1 cellular context compared by ENCODE assay signal in genomic region chr16:87780385-87780989, GRCh38.
TF ChIP-seq lines count a peak whose summit lies in the region.

No MANE protein-coding gene starts in this region.

TF ChIP-seq in K562, 482 proteins besides CTCF, POLR2A, EP300 and RAD21 (continued from another document and continues in another):
- TF ChIP-seq ZNF407 (IDR thresholded peaks at IDR 0.05; ENCODE audit: low read depth) (no peak), GTF2A2 (tag; IDR thresholded peaks at IDR 0.05) (no peak), ELF1 (tag; IDR thresholded peaks at IDR 0.05) (no peak), E2F3 (CRISPR knock-in tag; IDR thresholded peaks at IDR 0.05) (no peak), PURB (CRISPR knock-in tag; IDR thresholded peaks at IDR 0.05; ENCODE audit: low read depth) (no peak), HINFP (tag; conservative IDR thresholded peaks at IDR 0.05; ENCODE audit: low read depth) (no peak), RFX7 (CRISPR knock-in tag; IDR thresholded peaks at IDR 0.05) (no peak), NCOR1 (IDR thresholded peaks at IDR 0.05) (no peak), COPS2 (conservative IDR thresholded peaks at IDR 0.05) (no peak), SMARCB1 (IDR thresholded peaks at IDR 0.05; ENCODE audit: insufficient read length, low read depth) (no peak), TCF7 (IDR thresholded peaks at IDR 0.05; ENCODE audit: borderline replicate concordance) (no peak), BACH1 (tag; IDR thresholded peaks at IDR 0.05) (peak; percentile 53; the same call in 1 of the 2 replicates), ZNF707 (CRISPR knock-in tag; conservative IDR thresholded peaks at IDR 0.05) (no peak), HLTF (IDR thresholded peaks at IDR 0.05) (no peak), DACH1 (IDR thresholded peaks at IDR 0.05; ENCODE audit: partially characterized antibody) (no peak), GATAD2A (IDR thresholded peaks at IDR 0.05) (no peak), SMAD2 (IDR thresholded peaks at IDR 0.05; ENCODE audit: low read depth, low read length) (no peak), MEF2D (tag; conservative IDR thresholded peaks at IDR 0.05; ENCODE audit: low read depth) (no peak), ZNF311 (CRISPR knock-in tag; IDR thresholded peaks at IDR 0.05) (no peak; the same call in 1 of the 2 replicates), HMG20A (CRISPR knock-in tag; conservative IDR thresholded peaks at IDR 0.05) (no peak), NR4A1 (CRISPR knock-in tag; IDR thresholded peaks at IDR 0.05) (0 out of 2 replicates have a peak, but pooled peaks have one; percentile 14), NR4A1 (tag; IDR thresholded peaks at IDR 0.05) (no peak), ZBTB40 (IDR thresholded peaks at IDR 0.05) (peak; percentile 45; the same call in 1 of the 2 replicates), ZBTB40 (CRISPR knock-in tag; IDR thresholded peaks at IDR 0.05) (no peak), ZNF274 (IDR thresholded peaks at IDR 0.05; ENCODE audit: borderline replicate concordance, low read depth, low read length) (no peak), SNIP1 (IDR thresholded peaks at IDR 0.05; ENCODE audit: low read depth) (no peak), SAFB2 (IDR thresholded peaks at IDR 0.05; ENCODE audit: borderline replicate concordance, low read depth, low read length, severe bottlenecking) (no peak)
- TF ChIP-seq, protein P1, sequence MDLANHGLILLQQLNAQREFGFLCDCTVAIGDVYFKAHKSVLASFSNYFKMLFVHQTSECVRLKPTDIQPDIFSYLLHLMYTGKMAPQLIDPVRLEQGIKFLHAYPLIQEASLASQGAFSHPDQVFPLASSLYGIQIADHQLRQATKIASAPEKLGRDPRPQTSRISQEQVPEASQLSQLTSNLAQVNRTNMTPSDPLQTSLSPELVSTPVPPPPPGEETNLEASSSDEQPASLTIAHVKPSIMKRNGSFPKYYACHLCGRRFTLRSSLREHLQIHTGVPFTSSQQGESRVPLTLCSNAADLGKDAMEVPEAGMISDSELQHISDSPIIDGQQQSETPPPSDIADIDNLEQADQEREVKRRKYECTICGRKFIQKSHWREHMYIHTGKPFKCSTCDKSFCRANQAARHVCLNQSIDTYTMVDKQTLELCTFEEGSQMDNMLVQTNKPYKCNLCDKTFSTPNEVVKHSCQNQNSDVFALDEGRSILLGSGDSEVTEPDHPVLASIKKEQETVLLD (IDR thresholded peaks at IDR 0.05): 0 out of 2 replicates have a peak, but pooled peaks have one; percentile 30
- TF ChIP-seq, protein P2, sequence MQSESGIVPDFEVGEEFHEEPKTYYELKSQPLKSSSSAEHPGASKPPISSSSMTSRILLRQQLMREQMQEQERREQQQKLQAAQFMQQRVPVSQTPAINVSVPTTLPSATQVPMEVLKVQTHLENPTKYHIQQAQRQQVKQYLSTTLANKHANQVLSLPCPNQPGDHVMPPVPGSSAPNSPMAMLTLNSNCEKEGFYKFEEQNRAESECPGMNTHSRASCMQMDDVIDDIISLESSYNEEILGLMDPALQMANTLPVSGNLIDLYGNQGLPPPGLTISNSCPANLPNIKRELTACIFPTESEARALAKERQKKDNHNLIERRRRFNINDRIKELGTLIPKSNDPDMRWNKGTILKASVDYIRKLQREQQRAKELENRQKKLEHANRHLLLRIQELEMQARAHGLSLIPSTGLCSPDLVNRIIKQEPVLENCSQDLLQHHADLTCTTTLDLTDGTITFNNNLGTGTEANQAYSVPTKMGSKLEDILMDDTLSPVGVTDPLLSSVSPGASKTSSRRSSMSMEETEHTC (IDR thresholded peaks at IDR 0.05): no peak
- TF ChIP-seq, protein P3, sequence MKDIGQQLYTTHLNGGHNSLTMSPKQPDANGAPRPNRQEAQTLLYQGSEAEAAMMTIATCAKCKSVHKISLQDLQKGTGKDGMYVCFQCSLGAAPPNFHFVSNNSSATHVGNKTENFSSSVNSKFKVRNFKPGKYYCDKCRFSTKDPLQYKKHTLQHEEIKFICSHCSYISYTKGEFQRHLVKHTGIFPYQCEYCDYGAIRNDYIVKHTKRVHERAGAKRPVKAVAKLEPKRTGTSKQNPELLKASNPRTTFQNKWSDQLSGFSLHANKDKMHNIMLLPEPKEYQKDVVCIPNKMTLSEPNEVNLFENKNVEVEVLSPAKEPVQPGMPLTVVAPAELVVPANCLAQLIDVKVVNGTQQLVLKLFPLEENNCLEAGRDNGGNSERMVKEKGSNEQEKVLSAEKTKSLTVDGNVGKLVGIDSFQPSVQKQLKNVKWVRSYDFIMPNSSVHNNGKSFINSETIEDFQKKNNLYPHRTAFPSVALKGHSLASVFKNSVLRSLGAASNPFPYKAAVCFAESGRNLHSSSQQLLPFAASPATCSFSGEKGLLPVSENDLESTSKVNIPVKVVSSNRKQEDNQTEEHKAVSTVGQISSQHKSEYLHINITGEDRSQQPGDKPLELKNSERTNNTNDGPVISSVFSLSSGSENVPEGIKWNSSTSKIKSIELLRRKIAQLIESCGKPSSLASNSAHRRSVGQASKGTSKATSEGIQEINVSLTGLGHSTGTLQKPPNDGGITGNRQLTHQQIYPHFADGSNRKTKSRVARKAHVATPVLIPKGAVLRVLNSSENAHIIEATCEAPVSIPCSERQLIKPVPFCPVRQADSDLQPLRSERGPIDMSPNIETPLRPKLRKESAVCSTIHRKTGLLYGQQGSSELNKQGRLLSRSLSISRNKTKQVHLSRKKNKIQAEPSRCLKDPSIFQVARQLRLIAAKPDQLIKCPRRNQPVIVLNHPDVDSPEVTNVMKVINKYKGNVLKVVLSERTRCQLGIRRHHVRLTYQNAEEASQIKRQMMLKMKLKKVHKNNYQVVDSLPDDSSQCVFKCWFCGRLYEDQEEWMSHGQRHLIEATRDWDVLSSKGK (CRISPR knock-in tag; IDR thresholded peaks at IDR 0.05): no peak
- TF ChIP-seq, protein P4, sequence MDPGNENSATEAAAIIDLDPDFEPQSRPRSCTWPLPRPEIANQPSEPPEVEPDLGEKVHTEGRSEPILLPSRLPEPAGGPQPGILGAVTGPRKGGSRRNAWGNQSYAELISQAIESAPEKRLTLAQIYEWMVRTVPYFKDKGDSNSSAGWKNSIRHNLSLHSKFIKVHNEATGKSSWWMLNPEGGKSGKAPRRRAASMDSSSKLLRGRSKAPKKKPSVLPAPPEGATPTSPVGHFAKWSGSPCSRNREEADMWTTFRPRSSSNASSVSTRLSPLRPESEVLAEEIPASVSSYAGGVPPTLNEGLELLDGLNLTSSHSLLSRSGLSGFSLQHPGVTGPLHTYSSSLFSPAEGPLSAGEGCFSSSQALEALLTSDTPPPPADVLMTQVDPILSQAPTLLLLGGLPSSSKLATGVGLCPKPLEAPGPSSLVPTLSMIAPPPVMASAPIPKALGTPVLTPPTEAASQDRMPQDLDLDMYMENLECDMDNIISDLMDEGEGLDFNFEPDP (CRISPR knock-in tag; IDR thresholded peaks at IDR 0.05): no peak
